12 cellular contexts compared by ENCODE assay signal in the genomic region with DNA sequence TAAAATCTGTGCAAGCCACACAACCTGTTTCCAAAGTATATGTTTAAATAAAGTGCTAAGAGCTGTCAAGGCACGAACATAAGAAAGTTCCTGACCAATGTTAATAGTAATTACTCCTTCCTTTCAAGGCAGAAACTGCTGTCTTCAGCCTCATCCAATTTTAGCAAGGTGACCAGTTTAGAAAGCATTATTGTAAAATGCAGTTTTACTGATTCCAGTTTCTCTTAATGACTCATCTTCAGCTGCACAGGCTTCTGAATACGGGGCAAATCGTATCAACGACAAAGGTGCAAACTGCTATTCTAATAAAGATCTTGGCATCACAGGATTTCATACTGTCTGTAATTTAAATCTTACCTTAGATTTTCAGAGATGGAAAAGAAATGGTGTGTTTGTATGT.
DNase-seq lines count a peak whose midpoint lies in the region; ATAC-seq and TF ChIP-seq lines count a peak whose summit lies in the region.
"Had no signal": no experiment of that assay in that cellular context is flagged by ENCODE, and none has a peak within 500 bp of the region (broad histone marks: within the 10 kb centered on the region; RNA-seq: fewer than 3 reads in every experiment).

No MANE protein-coding gene starts in this region.

- H3K27me3 ChIP-seq in H9 (ENCODE audit: insufficient read depth, low read length) (no peaks in the 10 kb centered on the region), brain microvascular endothelial cell (replicated peaks) (no peaks in the 10 kb centered on the region)

- H3K4me1 Mint-ChIP-seq in H9: peaks cover 14 to 43% of the 10 kb centered on the region in 2 experiments

- H4K5ac ChIP-seq in H9 (ENCODE audit: insufficient read length, low read depth, low read length): no peak overlapping the region

- no peaks in the 10 kb centered on the region for H3K9me3 Mint-ChIP-seq in H9

- H3K14ac ChIP-seq in H9 (ENCODE audit: insufficient read depth, low read length): no peak overlapping the region

- no peak overlapping the region for H3K23ac ChIP-seq in H9 (ENCODE audit: insufficient read length, low read depth, low read length)

- no peak overlapping the region for H2BK20ac ChIP-seq in H9 (ENCODE audit: low read depth, low read length, poor library complexity, severe bottlenecking)

- no peak overlapping the region for H2AK5ac ChIP-seq in H9 (ENCODE audit: insufficient read length, low read length)

- no peaks in the 10 kb centered on the region for H3K23me2 ChIP-seq in H9 (ENCODE audit: insufficient read length, low read depth, low read length, poor library complexity, severe bottlenecking)

- no peaks in the 10 kb centered on the region for H3K9me3 ChIP-seq in H9 (ENCODE audit: control insufficient read depth, low read depth, low read length)
- H3K9me3 ChIP-seq: mucosa of descending colon, thoracic aorta had no signal

- H2AFZ ChIP-seq in H9 (ENCODE audit: low read length): no peak overlapping the region

- no peaks in the 10 kb centered on the region; the same call in 1 of the 2 replicates for H3K4me1 ChIP-seq in H9 (ENCODE audit: insufficient read depth, low read length)

- H2BK5ac ChIP-seq in H9 (ENCODE audit: insufficient read length, low read length): no peak overlapping the region

- ATAC-seq in GM18517 (IDR thresholded peaks at IDR 0.05; ENCODE audit: unreplicated experiment) (peak; percentile 98), GM21390 (IDR thresholded peaks at IDR 0.05; ENCODE audit: unreplicated experiment) (peak; percentile 85), HG03097 (IDR thresholded peaks at IDR 0.05; ENCODE audit: low FRiP score, unreplicated experiment) (peak; percentile 86)
- ATAC-seq: mucosa of descending colon had no signal

- no peak overlapping the region for H2BK12ac ChIP-seq in H9 (ENCODE audit: insufficient read length, low read depth, low read length)

- H4K8ac ChIP-seq in H9 (replicated peaks; ENCODE audit: insufficient read length, low read depth, low read length): no peak overlapping the region

- H3K4me3 Mint-ChIP-seq in H9: no peak overlapping the region

- DNase-seq in dermis blood vessel endothelial cell (peak; percentile 53), H9 (no peak), DMS153 treated with DMSO at 0.1 percent for 48 hours (lab: John Stamatoyannopoulos, UW; ENCODE audit: unreplicated experiment) (no peak), brain microvascular endothelial cell (no peak)
- DNase-seq in activated effector memory CD4-positive, alpha-beta T cell treated with Interleukin-2 at 50 U/mL for 16 hours: no peak
- DNase-seq: amniotic stem cell, mucosa of descending colon, NCI-H774 had no signal

- no peaks in the 10 kb centered on the region for H3K79me1 ChIP-seq in H9 (ENCODE audit: insufficient read depth, low read depth, low read length, poor library complexity, severe bottlenecking)

- no peak overlapping the region for H3K18ac ChIP-seq in H9 (ENCODE audit: insufficient read length, low read depth, low read length)

- no peak overlapping the region for H2BK120ac ChIP-seq in H9 (ENCODE audit: low read depth, low read length, poor library complexity, severe bottlenecking)

- H3K56ac ChIP-seq in H9 (ENCODE audit: insufficient read length, low read depth, low read length): no peak overlapping the region

- H3K4ac ChIP-seq in H9 (ENCODE audit: low read depth, low read length): no peak overlapping the region

- H3K4me3 ChIP-seq in brain microvascular endothelial cell (ENCODE audit: low read depth, low read length): no peak overlapping the region
- H3K4me3 ChIP-seq: mucosa of descending colon, thoracic aorta had no signal

- in situ Hi-C loops in brain microvascular endothelial cell (cut with HindIII; ENCODE audit: low pct_ligation_motif_present, low sequenced_read_pairs): no loop called here

- no peaks in the 10 kb centered on the region for H3K27me3 Mint-ChIP-seq in H9 (ENCODE audit: low read depth)

- no peak overlapping the region for H3K9ac ChIP-seq in H9 (ENCODE audit: extremely low read depth, insufficient read length, low read length)

- no peaks in the 10 kb centered on the region for H3K36me3 ChIP-seq in brain microvascular endothelial cell (replicated peaks)
- H3K36me3 ChIP-seq: thoracic aorta had no signal

- no peak overlapping the region for H4K91ac ChIP-seq in H9 (ENCODE audit: insufficient read length, low read depth, low read length)

- no peak overlapping the region for H3T11ph ChIP-seq in H9 (ENCODE audit: low read length)

- no peak for TF ChIP-seq CTCF in H9 (conservative IDR thresholded peaks at IDR 0.05)
- no peak for TF ChIP-seq CTCF in brain microvascular endothelial cell (IDR thresholded peaks at IDR 0.05; ENCODE audit: low read depth, low read length, missing control alignments)

- H3K27ac Mint-ChIP-seq in H9: no peak overlapping the region

- H3K4me2 ChIP-seq in H9 (ENCODE audit: insufficient read depth, insufficient read length, low read length): no peak overlapping the region

- H3K36me3 Mint-ChIP-seq in H9 (ENCODE audit: insufficient read depth in 1 of 3, low read depth in 3 of 3): peaks cover 0 to 4% (median 0%) of the 10 kb centered on the region in 3 experiments; a peak in 3 of 7 replicates

- H3K79me2 ChIP-seq in H9 (ENCODE audit: insufficient read depth, low read length): no peaks in the 10 kb centered on the region; the same call in 1 of the 2 replicates

- no peak overlapping the region for H2BK15ac ChIP-seq in H9 (ENCODE audit: low read depth, low read length)

- H4K20me1 ChIP-seq in H9 (ENCODE audit: control insufficient read depth, insufficient read depth, insufficient read length): no peaks in the 10 kb centered on the region

- WGBS in H9 (ENCODE audit: extremely low coverage, insufficient read length, low lambda C conversion rate): no CpG with 5 or more reads among the region's 4 CpGs

- H3K27ac ChIP-seq in H9 (ENCODE audit: insufficient read length, low read depth, low read length): no peak overlapping the region
- no peak overlapping the region for H3K27ac ChIP-seq in brain microvascular endothelial cell
- H3K27ac ChIP-seq: thoracic aorta had no signal
